Comparison of ENCODE assay signal across 1 cellular context in the genomic region with DNA sequence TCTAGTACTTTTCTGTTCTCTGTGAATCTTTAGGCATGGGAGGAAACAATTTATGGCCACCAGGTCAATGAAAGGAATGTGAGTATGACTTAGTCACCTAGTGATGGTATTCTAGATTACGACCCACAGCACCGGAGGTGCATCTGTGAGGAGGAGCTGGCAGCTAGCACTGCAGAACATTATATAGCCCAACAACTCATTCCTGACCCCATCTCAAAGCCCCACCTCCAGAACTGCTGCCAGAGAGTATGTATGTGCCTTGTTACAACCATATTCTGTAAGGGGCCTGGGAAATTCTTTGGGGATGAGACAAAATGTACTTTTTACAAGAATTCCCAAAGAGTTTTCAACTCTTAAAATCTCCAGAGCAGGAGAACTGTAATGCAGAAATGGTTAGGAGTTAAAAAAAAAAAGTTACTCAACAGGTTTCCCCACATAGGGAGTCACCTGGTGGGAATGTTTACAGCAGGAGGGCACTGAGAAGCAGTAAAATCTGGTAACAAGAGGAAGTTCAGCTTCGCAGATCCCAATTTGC.
TF ChIP-seq lines count a peak whose summit lies in the region.

No MANE protein-coding gene starts in this region.

TF ChIP-seq in GM23338, 12 proteins besides CTCF, POLR2A, EP300 and RAD21:
- TF ChIP-seq REST (IDR thresholded peaks at IDR 0.05; ENCODE audit: unreplicated experiment) (no peak), JUNB (IDR thresholded peaks at IDR 0.05; ENCODE audit: unreplicated experiment) (no peak), EZH2 (IDR thresholded peaks at IDR 0.05; ENCODE audit: low read depth, unreplicated experiment) (no peak), ZNF114 (CRISPR knock-in tag; IDR thresholded peaks at IDR 0.05) (no peak), ZNF462 (CRISPR knock-in tag; IDR thresholded peaks at IDR 0.05) (no peak), CREB1 (CRISPR knock-in tag; IDR thresholded peaks at IDR 0.05; ENCODE audit: low read depth) (no peak), EZH2phosphoT487 (IDR thresholded peaks at IDR 0.05; ENCODE audit: unreplicated experiment) (no peak), ETS1 (IDR thresholded peaks at IDR 0.05) (no peak), POLR2AphosphoS5 (IDR thresholded peaks at IDR 0.05; ENCODE audit: low read depth) (no peak), NANOG (IDR thresholded peaks at IDR 0.05; ENCODE audit: borderline replicate concordance) (no peak), STAT1 (IDR thresholded peaks at IDR 0.05; ENCODE audit: unreplicated experiment) (no peak), ZNF331 (CRISPR knock-in tag; IDR thresholded peaks at IDR 0.05; ENCODE audit: low read depth) (no peak)
